ENCODE assay signal across 21 cellular contexts in the genomic region with DNA sequence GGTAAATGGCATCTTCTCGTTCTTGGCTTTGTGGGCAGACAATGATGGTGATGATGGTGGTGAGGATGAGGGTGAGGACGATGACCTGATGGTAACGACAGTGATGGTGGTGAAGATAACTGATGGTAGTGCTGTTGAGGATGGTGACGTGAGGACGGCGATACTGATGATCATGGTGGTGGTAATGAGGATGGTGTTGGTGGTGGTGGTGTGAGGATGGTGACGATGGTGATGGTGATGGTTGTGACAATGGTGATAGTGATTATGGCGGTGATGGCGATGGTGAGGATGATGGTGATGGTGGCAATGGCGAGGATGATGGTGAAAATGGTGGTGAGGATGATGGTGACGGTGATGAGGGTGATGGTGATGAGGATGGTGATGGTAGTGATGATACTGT. TPM values are rescaled to one million over a fixed set of nuclear protein-coding genes. Genes with fewer than 3 reads are reported as not detected.
A peak's percentile ranks its signal among the peaks of the same experiment; 100 is the strongest.
DNase-seq lines count a peak whose midpoint lies in the region; ATAC-seq, FAIRE-seq and TF ChIP-seq lines count a peak whose summit lies in the region.
"Had no signal": no experiment of that assay in that cellular context is flagged by ENCODE, and none has a peak within 500 bp of the region (broad histone marks: within the 10 kb centered on the region; RNA-seq: fewer than 3 reads in every experiment).

No MANE protein-coding gene starts in this region.

- H3K79me1 ChIP-seq in H1 (ENCODE audit: low read depth, low read length) (no peaks in the 10 kb centered on the region; the same call in 1 of the 2 replicates), neuronal stem cell (ENCODE audit: low read depth, low read length) (no peaks in the 10 kb centered on the region)

- H3K9ac ChIP-seq in H1 (replicated peaks in 1 of 4; ENCODE audit: extremely low read depth in 1 of 4, low read depth in 3 of 4, low read length in 3 of 4) (no peak overlapping the region), neuronal stem cell (ENCODE audit: low read depth, low read length, poor library complexity) (no peak overlapping the region)
- H3K9ac ChIP-seq: SK-N-SH had no signal

- H3K9me3 ChIP-seq in KOPT-K1 (ENCODE audit: insufficient read depth, low read length, poor library complexity, severe bottlenecking) = no peaks in the 10 kb centered on the region
- no peaks in the 10 kb centered on the region; a peak in 1 of 4 replicates for H3K9me3 ChIP-seq in H1 (ENCODE audit: insufficient read depth in 2 of 2, low read depth in 1 of 2, low read length in 1 of 2)
- peaks cover 0 to 2% of the 10 kb centered on the region in 2 donors for H3K9me3 ChIP-seq in neuronal stem cell (replicated peaks in 1 of 2; ENCODE audit: control insufficient read depth in 2 of 2, insufficient read depth in 1 of 2, low read depth in 1 of 2, low read length in 2 of 2)
- H3K9me3 ChIP-seq: A549, SK-N-SH had no signal

- H2AFZ ChIP-seq in H1 (ENCODE audit: low read length) (no peak overlapping the region), neuronal stem cell (ENCODE audit: low read length) (no peak overlapping the region)

- DNase-seq in GM12891 (ENCODE audit: insufficient read length, low spot score) (no peak), H1 (ENCODE audit: low read depth in 1 of 2, low spot score in 2 of 2) (no peak), neuronal stem cell (ENCODE audit: low spot score) (no peak), iPS-NIHi11 (ENCODE audit: low spot score) (no peak)
- DNase-seq in effector CD4-positive, alpha-beta T cell = no peak
- DNase-seq: C1 segment of cervical spinal cord, Calu3, DND-41, MM.1S, NCI-H2029, NCI-H446, NCI-H524 treated with DMSO at 0.1 percent for 48 hours, NCI-H774, SK-N-SH, SW 1271 had no signal

- H3K4me1 ChIP-seq in H1 (replicated peaks in 1 of 4; ENCODE audit: control insufficient read depth in 3 of 4, insufficient read depth in 4 of 4, low read length in 3 of 4) = no peaks in the 10 kb centered on the region; a peak in 3 of 7 replicates
- H3K4me1 ChIP-seq in neuronal stem cell (ENCODE audit: control insufficient read depth in 2 of 2, insufficient read depth in 1 of 2, low read depth in 1 of 2, low read length in 2 of 2) = peaks cover 9 to 15% of the 10 kb centered on the region in 2 donors
- H3K4me1 ChIP-seq: A549 had no signal

- H2BK15ac ChIP-seq in H1 (ENCODE audit: low read length) (peak overlapping the region; percentile 0; the same call in 1 of the 2 replicates), neuronal stem cell (ENCODE audit: low read length) (no peak overlapping the region)

- H3K4me3 ChIP-seq in H1 (ENCODE audit: extremely low read depth in 1 of 4, insufficient read depth in 2 of 4, low read depth in 3 of 4, low read length in 4 of 4) (no peak overlapping the region), neuronal stem cell (ENCODE audit: low read length in 2 of 2) (peak overlapping the region in 1 of 2 donors; percentile 27)
- H3K4me3 ChIP-seq: A549 had no signal

- no peak overlapping the region for H3K14ac ChIP-seq in H1 (ENCODE audit: insufficient read length)
- no peak overlapping the region for H3K14ac ChIP-seq in neuronal stem cell (ENCODE audit: low read length)

- no peak for ATAC-seq in GM19324 (IDR thresholded peaks at IDR 0.05; ENCODE audit: low FRiP score, unreplicated experiment)
- ATAC-seq: A549, HCT116 had no signal

- H2AK5ac ChIP-seq in H1 (ENCODE audit: low read depth, low read length) (peak overlapping the region; percentile 99), neuronal stem cell (ENCODE audit: low read depth, low read length) (no peak overlapping the region)

- no peak for TF ChIP-seq CTCF in H1 (IDR thresholded peaks at IDR 0.05; ENCODE audit: control extremely low read depth in 1 of 3, insufficient read depth in 1 of 3, low read depth in 1 of 3, low read length in 3 of 3)

- H4K20me1 ChIP-seq in H1 (replicated peaks in 1 of 2; ENCODE audit: control insufficient read depth in 1 of 2, insufficient read depth in 2 of 2, low read length in 2 of 2) = peaks cover 2 to 16% of the 10 kb centered on the region in 2 experiments

- CTCF ChIA-PET in H1 (lab: Charles Lee; ENCODE audit: partially characterized antibody) = interaction anchor here (0.9 to 2.6 kb wide), 11 partner anchors 11 to 130 kb away, joined by 3 to 11 read pairs (median 4); no protein-coding TSS in a partner anchor

- no peak overlapping the region for H3K4me2 ChIP-seq in H1 (ENCODE audit: insufficient read depth in 1 of 2, low read depth in 2 of 2, low read length in 2 of 2)
- H3K4me2 ChIP-seq in neuronal stem cell (ENCODE audit: insufficient read depth, low read length, poor library complexity, severe bottlenecking) = no peak overlapping the region
- H3K4me2 ChIP-seq: A549, SK-N-SH had no signal

- H3K79me2 ChIP-seq in H1 (ENCODE audit: control insufficient read depth in 1 of 2, insufficient read depth in 2 of 2, low read length in 2 of 2) = no peaks in the 10 kb centered on the region

- H2BK12ac ChIP-seq in H1 (ENCODE audit: low read depth, low read length) (peak overlapping the region; percentile 46), neuronal stem cell (ENCODE audit: low read length) (no peak overlapping the region)

- POLR2A ChIA-PET in H1 (lab: Charles Lee; ENCODE audit: partially characterized antibody) = interaction anchor here (0.8 to 1.8 kb wide), 3 partner anchors 15 to 18 kb away, joined by 3 to 6 read pairs (median 3); no protein-coding TSS in a partner anchor

- no peak for TF ChIP-seq RAD21 in H1 (IDR thresholded peaks at IDR 0.05 in 1 of 2, conservative IDR thresholded peaks at IDR 0.05 in 1 of 2; ENCODE audit: low read depth in 2 of 2, low read length in 2 of 2)

- no peak overlapping the region for H3K23ac ChIP-seq in H1 (ENCODE audit: insufficient read length)
- H3K23ac ChIP-seq in neuronal stem cell (ENCODE audit: low read depth, low read length, poor library complexity) = peak overlapping the region; percentile 49

- H2BK5ac ChIP-seq in H1 (ENCODE audit: low read depth, low read length) (peak overlapping the region; percentile 82; the same call in 1 of the 2 replicates), neuronal stem cell (ENCODE audit: low read length) (no peak overlapping the region)

- TF ChIP-seq EP300 in H1 (IDR thresholded peaks at IDR 0.05; ENCODE audit: borderline replicate concordance in 1 of 2, low read depth in 2 of 2, low read length in 2 of 2) = no peak

- H3K23me2 ChIP-seq in H1 (ENCODE audit: low read depth, low read length) = peaks cover 6% of the 10 kb centered on the region

- peaks cover 61 to 92% (median 87%) of the 10 kb centered on the region in 4 experiments for H3K27me3 ChIP-seq in H1 (replicated peaks in 1 of 4; ENCODE audit: control insufficient read depth in 3 of 4, extremely low read depth in 1 of 4, insufficient read depth in 3 of 4, low read length in 3 of 4)
- H3K27me3 ChIP-seq in neuronal stem cell (ENCODE audit: control insufficient read depth in 3 of 3, insufficient read depth in 3 of 3, low read depth in 1 of 3, low read length in 3 of 3) = peaks cover 0 to 7% (median 0%) of the 10 kb centered on the region in 3 experiments

- no peak for TF ChIP-seq POLR2A in GM12891 (IDR thresholded peaks at IDR 0.05; ENCODE audit: low read depth, low read length)
- no peak for TF ChIP-seq POLR2A in H1 (IDR thresholded peaks at IDR 0.05; ENCODE audit: control extremely low read depth in 1 of 2, low read depth in 2 of 2, low read length in 2 of 2)

- no peak overlapping the region for H3K18ac ChIP-seq in H1 (ENCODE audit: extremely low read depth, low read length)
- H3K18ac ChIP-seq in neuronal stem cell (ENCODE audit: low read length) = no peak overlapping the region

- H4K91ac ChIP-seq in H1 (replicated peaks; ENCODE audit: insufficient read length, low read length) (no peak overlapping the region), neuronal stem cell (ENCODE audit: low read depth, low read length, poor library complexity) (no peak overlapping the region)

- WGBS in H1 (ENCODE audit: extremely low coverage in 1 of 2, insufficient coverage in 1 of 2, insufficient read length in 1 of 2, insufficient replicate concordance in 2 of 2, low coverage in 1 of 2, low lambda C conversion rate in 2 of 2, missing lambda C conversion rate in 1 of 2), 2 experiments = 90 to 100% methylated on average over 1 to 11 of the region's 11 CpGs
- WGBS in neuronal stem cell (ENCODE audit: extremely low coverage in 2 of 2, insufficient read length in 2 of 2, insufficient replicate concordance in 1 of 2), 2 donors = 100% methylated on average over 2 of the region's 11 CpGs; no CpG with 5 or more reads in 1 of the 2 donors

- H3K56ac ChIP-seq in H1 (replicated peaks; ENCODE audit: insufficient read length, low read depth, low read length) = peak overlapping the region; percentile 83

- FAIRE-seq in GM12891 (lab: Jason Lieb, UNC) (peak; percentile 9), H1 (lab: Jason Lieb, UNC) (no peak)
- FAIRE-seq: A549, GM18507, RCC 7860 had no signal

- H3K27ac ChIP-seq in KOPT-K1 (ENCODE audit: low read depth, low read length, poor library complexity, severe bottlenecking) (peak overlapping the region; percentile 72), H1 (ENCODE audit: low read depth, low read length) (no peak overlapping the region), neuronal stem cell (replicated peaks; ENCODE audit: low read length) (no peak overlapping the region)
- H3K27ac ChIP-seq: A549 had no signal

- H2BK20ac ChIP-seq in H1 (ENCODE audit: low read length) = no peak overlapping the region

- H4K8ac ChIP-seq in H1 (ENCODE audit: extremely low read depth, insufficient read depth, low read length) (no peak overlapping the region), neuronal stem cell (ENCODE audit: low read depth, low read length) (no peak overlapping the region)

- H2BK120ac ChIP-seq in H1 (replicated peaks; ENCODE audit: low read depth, low read length) (no peak overlapping the region), neuronal stem cell (ENCODE audit: low read depth, low read length) (no peak overlapping the region)

- H3K36me3 ChIP-seq in KOPT-K1 (ENCODE audit: insufficient read depth, low read length) = no peaks in the 10 kb centered on the region
- no peaks in the 10 kb centered on the region; a peak in 1 of 8 replicates for H3K36me3 ChIP-seq in H1 (ENCODE audit: control insufficient read depth in 2 of 4, insufficient read depth in 4 of 4, low read length in 3 of 4)
- H3K36me3 ChIP-seq in neuronal stem cell (replicated peaks in 1 of 2; ENCODE audit: control insufficient read depth in 2 of 2, insufficient read depth in 2 of 2, low read length in 2 of 2) = no peaks in the 10 kb centered on the region

- H3K4ac ChIP-seq in H1 (replicated peaks; ENCODE audit: insufficient read length, low read depth, low read length) (no peak overlapping the region), neuronal stem cell (ENCODE audit: low read length) (no peak overlapping the region)

- no peak overlapping the region for H4K5ac ChIP-seq in H1 (ENCODE audit: insufficient read length, low read depth, low read length)

RNA-seq across cellular contexts. Expression of gene FBRSL1, which starts 54.5 kb away (rescaled TPM):
- 14.6 TPM for polyA plus RNA-seq in GM12891 (2012; ENCODE audit: low read depth, missing spikeins)
- total RNA-seq in H1 (2021; fragmentation: NEBNext Ultra II Directional; extraction: Animal tissue kit (Norgen Biotek cat#: 25700)) = 109 and 123 TPM in 2 replicates
- 18.4 and 78.9 TPM in 2 replicates for polyA plus RNA-seq in H1 (2011; rRNA removed)
- 13.8 TPM for polyA plus RNA-seq in H1 (2011; cell fraction: cytosol; rRNA removed)
- 51.7 TPM for polyA plus RNA-seq in H1 (2011; cell fraction: nucleus; rRNA removed)
- 70.6 to 100 TPM (median 74.4 TPM) in 4 replicates for polyA plus RNA-seq in H1 (2012, experiment 1 of 2)
- 111 TPM for polyA plus RNA-seq in H1 (2012, experiment 2 of 2)
- polyA plus RNA-seq in H1 (2013, experiment 1 of 2) = 79.0 TPM
- polyA plus RNA-seq in H1 (2013, experiment 2 of 2) = 73.0 TPM
- 1.7 and 39.3 TPM in 2 replicates for polyA minus RNA-seq in H1 (2011; rRNA and poly(A)+ RNA removed)
- polyA minus RNA-seq in H1 (2011; cell fraction: cytosol; rRNA and poly(A)+ RNA removed) = 52.3 TPM
- 28.5 TPM for polyA minus RNA-seq in H1 (2011; cell fraction: nucleus; rRNA and poly(A)+ RNA removed)
- 61.7 TPM for polyA plus RNA-seq in neuronal stem cell (2013, experiment 1 of 2)
- polyA plus RNA-seq in neuronal stem cell (2013, experiment 2 of 2) = 70.1 TPM
